Comparison of ENCODE assay signal across 15 cellular contexts in the genomic region with DNA sequence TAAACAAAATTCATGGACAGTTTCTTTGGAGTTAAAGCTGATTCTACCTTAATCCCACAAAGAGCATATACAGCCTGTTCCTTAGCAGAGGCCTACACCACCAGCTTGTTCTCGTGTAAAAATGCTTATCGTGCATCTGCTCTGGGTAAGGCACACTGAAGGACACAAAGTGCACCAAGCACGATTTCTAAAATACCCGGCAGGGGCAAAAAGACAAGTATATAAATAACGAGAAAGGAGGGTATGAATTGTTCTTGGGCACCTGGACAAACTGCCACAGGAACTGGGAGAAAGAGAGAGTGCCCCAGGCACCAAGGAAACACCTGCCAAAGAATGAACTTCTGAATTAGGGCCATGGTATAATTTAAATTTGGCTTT. TPM values are rescaled to one million over a fixed set of nuclear protein-coding genes. Genes with fewer than 3 reads are reported as not detected.
DNase-seq lines count a peak whose midpoint lies in the region; ATAC-seq and TF ChIP-seq lines count a peak whose summit lies in the region.
"Had no signal": no experiment of that assay in that cellular context is flagged by ENCODE, and none has a peak within 500 bp of the region (broad histone marks: within the 10 kb centered on the region; RNA-seq: fewer than 3 reads in every experiment).

No MANE protein-coding gene starts in this region.

- H3K27ac ChIP-seq in endodermal cell (ENCODE audit: low read depth, low read length) = peak overlapping the region; percentile 64
- H3K27ac ChIP-seq: 22Rv1 had no signal

- no peak for DNase-seq in activated CD4-positive, alpha-beta T cell treated with anti-CD3 and anti-CD28 coated beads, Interleukin-2, amount 10 ng/mL, durations not matched to agents 7 days and 5 days
- no peak for DNase-seq in activated CD4-positive, alpha-beta T cell treated with anti-CD3 and anti-CD28 coated beads, Interleukin-2, amount 50 U/mL, for 1 hour
- DNase-seq in left ventricle myocardium superior (no peak), cardiac septum (ENCODE audit: low spot score) (no peak), endodermal cell (no peak), NCI-H1930 (lab: John Stamatoyannopoulos, UW) (no peak), NCI-H446 (lab: John Stamatoyannopoulos, UW) (no peak)
- DNase-seq in stimulated activated effector memory CD8-positive, alpha-beta T cell treated with anti-CD3 and anti-CD28 coated beads, Interleukin-12 subunit alpha, Interleukin-12 subunit beta, amount 100 ng/mL, for 72 hours (ENCODE audit: low spot score in 2 of 2) = no peak
- DNase-seq: Caco-2; CD8-positive, alpha-beta memory T cell; DND-41; GDM1; HCEC 1CT; HFFc6 had no signal

- H3K36me3 ChIP-seq in endodermal cell (ENCODE audit: control insufficient read depth, insufficient read depth, low read length) = peaks cover 98% of the 10 kb centered on the region

- H3K9ac ChIP-seq in endodermal cell (ENCODE audit: extremely low read depth, low read length, poor library complexity, severe bottlenecking) = no peak overlapping the region

- no peaks in the 10 kb centered on the region for H3K27me3 ChIP-seq in endodermal cell (ENCODE audit: control insufficient read depth, insufficient read depth, low read length, poor library complexity, severe bottlenecking)

- H3K4me1 ChIP-seq in endodermal cell (ENCODE audit: control insufficient read depth, insufficient read depth, low read length) = no peaks in the 10 kb centered on the region
- H3K4me1 ChIP-seq: Caco-2 had no signal

- peak overlapping the region; percentile 79 for H3K27ac Mint-ChIP-seq in activated CD4-positive, alpha-beta T cell treated with anti-CD3 and anti-CD28 coated beads, Interleukin-2, amount 10 ng/mL, durations not matched to agents 7 days and 5 days
- H3K27ac Mint-ChIP-seq in endodermal cell = no peak overlapping the region
- peak overlapping the region; percentile 48 for H3K27ac Mint-ChIP-seq in stimulated activated effector memory CD8-positive, alpha-beta T cell treated with anti-CD3 and anti-CD28 coated beads, Interleukin-12 subunit alpha, Interleukin-12 subunit beta, amount 100 ng/mL, for 72 hours
- H3K27ac Mint-ChIP-seq: CD8-positive, alpha-beta memory T cell; HFFc6 had no signal

- 92 to 98% methylated on average over 5 of the region's 5 CpGs for WGBS in endodermal cell (ENCODE audit: insufficient coverage in 1 of 2, insufficient read length in 1 of 2), 2 experiments

- CTCF ChIA-PET in activated CD4-positive, alpha-beta T cell treated with anti-CD3 and anti-CD28 coated beads, Interleukin-2, amount 10 ng/mL, durations not matched to agents 7 days and 5 days (lab: Charles Lee) = no interaction called here

- POLR2A ChIA-PET in activated CD4-positive, alpha-beta T cell treated with anti-CD3 and anti-CD28 coated beads, Interleukin-2, amount 10 ng/mL, durations not matched to agents 7 days and 5 days (lab: Charles Lee) = no interaction called here

- no peaks in the 10 kb centered on the region for H3K27me3 Mint-ChIP-seq in activated CD4-positive, alpha-beta T cell treated with anti-CD3 and anti-CD28 coated beads, Interleukin-2, amount 10 ng/mL, durations not matched to agents 7 days and 5 days
- no peaks in the 10 kb centered on the region for H3K27me3 Mint-ChIP-seq in endodermal cell (ENCODE audit: insufficient read depth)
- H3K27me3 Mint-ChIP-seq: CD8-positive, alpha-beta memory T cell had no signal

- peaks cover 12% of the 10 kb centered on the region for H3K4me1 Mint-ChIP-seq in activated CD4-positive, alpha-beta T cell treated with anti-CD3 and anti-CD28 coated beads, Interleukin-2, amount 10 ng/mL, durations not matched to agents 7 days and 5 days
- no peaks in the 10 kb centered on the region for H3K4me1 Mint-ChIP-seq in endodermal cell
- peaks cover 4% of the 10 kb centered on the region for H3K4me1 Mint-ChIP-seq in stimulated activated effector memory CD8-positive, alpha-beta T cell treated with anti-CD3 and anti-CD28 coated beads, Interleukin-12 subunit alpha, Interleukin-12 subunit beta, amount 100 ng/mL, for 72 hours
- H3K4me1 Mint-ChIP-seq: CD8-positive, alpha-beta memory T cell had no signal

- no peak for TF ChIP-seq CTCF in endodermal cell (conservative IDR thresholded peaks at IDR 0.05)

- H3K4me3 Mint-ChIP-seq in activated CD4-positive, alpha-beta T cell treated with anti-CD3 and anti-CD28 coated beads, Interleukin-2, amount 10 ng/mL, durations not matched to agents 7 days and 5 days = no peak overlapping the region
- H3K4me3 Mint-ChIP-seq in endodermal cell = no peak overlapping the region
- H3K4me3 Mint-ChIP-seq in stimulated activated effector memory CD8-positive, alpha-beta T cell treated with anti-CD3 and anti-CD28 coated beads, Interleukin-12 subunit alpha, Interleukin-12 subunit beta, amount 100 ng/mL, for 72 hours = no peak overlapping the region
- H3K4me3 Mint-ChIP-seq: CD8-positive, alpha-beta memory T cell; HFFc6 had no signal

- peak; percentile 70 for ATAC-seq in left ventricle myocardium superior
- ATAC-seq in stimulated activated effector memory CD8-positive, alpha-beta T cell treated with anti-CD3 and anti-CD28 coated beads, Interleukin-12 subunit alpha, Interleukin-12 subunit beta, amount 100 ng/mL, for 72 hours = no peak

- H3K9me3 Mint-ChIP-seq in activated CD4-positive, alpha-beta T cell treated with anti-CD3 and anti-CD28 coated beads, Interleukin-2, amount 10 ng/mL, durations not matched to agents 7 days and 5 days = no peaks in the 10 kb centered on the region
- no peaks in the 10 kb centered on the region for H3K9me3 Mint-ChIP-seq in endodermal cell
- H3K9me3 Mint-ChIP-seq in stimulated activated effector memory CD8-positive, alpha-beta T cell treated with anti-CD3 and anti-CD28 coated beads, Interleukin-12 subunit alpha, Interleukin-12 subunit beta, amount 100 ng/mL, for 72 hours = no peaks in the 10 kb centered on the region
- H3K9me3 Mint-ChIP-seq: CD8-positive, alpha-beta memory T cell; HFFc6 had no signal

- no peaks in the 10 kb centered on the region for H3K9me3 ChIP-seq in endodermal cell (ENCODE audit: control insufficient read depth, low read length)
- H3K9me3 ChIP-seq: Caco-2 had no signal

- intact Hi-C loops in left ventricle myocardium superior (cut with micrococcal nuclease) (no loop called here), cardiac septum (cut with DNase I) (no loop called here)

- H3K36me3 Mint-ChIP-seq in activated CD4-positive, alpha-beta T cell treated with anti-CD3 and anti-CD28 coated beads, Interleukin-2, amount 10 ng/mL, durations not matched to agents 7 days and 5 days (ENCODE audit: low read depth) = peaks cover 61% of the 10 kb centered on the region
- H3K36me3 Mint-ChIP-seq in endodermal cell (ENCODE audit: low read depth) = peaks cover 85% of the 10 kb centered on the region
- H3K36me3 Mint-ChIP-seq in stimulated activated effector memory CD8-positive, alpha-beta T cell treated with anti-CD3 and anti-CD28 coated beads, Interleukin-12 subunit alpha, Interleukin-12 subunit beta, amount 100 ng/mL, for 72 hours = peaks cover 100% of the 10 kb centered on the region

- H3K4me3 ChIP-seq in endodermal cell (ENCODE audit: low read length) = no peak overlapping the region

RNA-seq across cellular contexts. Expression of gene NSUN2, which starts 25.3 kb away (rescaled TPM):
- total RNA-seq in activated CD4-positive, alpha-beta T cell treated with anti-CD3 and anti-CD28 coated beads, Interleukin-2, amount 10 ng/mL, durations not matched to agents 7 days and 5 days = 10 to 100 TPM; 67.1 to 74.5 TPM
- total RNA-seq in left ventricle myocardium superior = 33.5 TPM
- 39.9 TPM for total RNA-seq in cardiac septum
- 10 to 100 TPM; 71.8 to 90.8 TPM for total RNA-seq in endodermal cell
- 55.2 TPM for polyA plus RNA-seq in endodermal cell (2013, experiment 1 of 2)
- 53.9 TPM for polyA plus RNA-seq in endodermal cell (2013, experiment 2 of 2)

RNA-seq across cellular contexts. Expression of gene SRD5A1, which starts 25.7 kb away (rescaled TPM):
- total RNA-seq in activated CD4-positive, alpha-beta T cell treated with anti-CD3 and anti-CD28 coated beads, Interleukin-2, amount 10 ng/mL, durations not matched to agents 7 days and 5 days = 10 to 100 TPM; 10.1 to 10.4 TPM
- total RNA-seq in left ventricle myocardium superior = 2.3 TPM
- 4.2 TPM for total RNA-seq in cardiac septum
- total RNA-seq in endodermal cell = 10 to 100 TPM; 15.0 to 16.2 TPM
- 20.6 TPM for polyA plus RNA-seq in endodermal cell (2013, experiment 1 of 2)
- polyA plus RNA-seq in endodermal cell (2013, experiment 2 of 2) = 18.0 TPM
